24 cellular contexts compared by ENCODE assay signal in the genomic region with DNA sequence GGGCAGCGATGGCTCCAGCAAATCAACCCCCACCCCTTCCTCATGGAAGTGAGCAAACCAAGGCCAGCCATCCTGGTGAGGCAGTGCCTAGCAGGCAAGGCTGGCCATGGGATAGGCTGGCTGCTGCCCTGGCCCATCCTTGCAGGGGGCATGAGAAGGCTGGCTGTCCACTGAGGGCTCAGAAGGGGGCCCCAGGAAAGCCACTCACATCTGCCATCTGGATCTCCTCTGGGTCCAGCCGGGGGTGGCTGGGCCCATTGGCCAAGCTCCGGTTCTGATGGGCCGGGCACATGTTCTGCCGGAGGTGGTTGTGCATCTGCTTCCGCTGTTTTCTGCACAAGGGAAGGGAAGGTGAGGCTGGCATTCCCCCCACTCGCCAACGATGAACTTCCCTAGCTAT. TPM values are rescaled to one million over a fixed set of nuclear protein-coding genes. Genes with fewer than 3 reads are reported as not detected.
"Had no signal": no experiment of that assay in that cellular context is flagged by ENCODE, and none has a peak within 500 bp of the region (broad histone marks: within the 10 kb centered on the region; RNA-seq: fewer than 3 reads in every experiment).

No MANE protein-coding gene starts in this region.

- H3K9me3 Mint-ChIP-seq: memory B cell; mesothelial cell of epicardium; nephron; stimulated activated effector memory CD8-positive, alpha-beta T cell treated with anti-CD3 and anti-CD28 coated beads, Interleukin-12 subunit alpha, Interleukin-12 subunit beta, amount 100 ng/mL, for 72 hours; type B pancreatic cell had no signal

- ATAC-seq: gastrocnemius medialis; heart right ventricle; left lobe of liver; lower lobe of right lung; right cardiac atrium; stimulated activated effector memory CD8-positive, alpha-beta T cell treated with anti-CD3 and anti-CD28 coated beads, Interleukin-12 subunit alpha, Interleukin-12 subunit beta, amount 100 ng/mL, for 72 hours; stimulated activated naive CD8-positive, alpha-beta T cell treated with anti-CD3 and anti-CD28 coated beads, Interleukin-15, Interleukin-2, amounts not matched to agents 100 U/mL and 50 U/mL, for 24 hours had no signal

- H3K27ac ChIP-seq: dorsolateral prefrontal cortex, esophagus muscularis mucosa, gastrocnemius medialis, heart right ventricle, lower lobe of right lung, suprapubic skin, thyroid gland, uterus had no signal

- H3K27me3 Mint-ChIP-seq: memory B cell had no signal

- H3K4me3 Mint-ChIP-seq: memory B cell; mesothelial cell of epicardium; nephron; stimulated activated effector memory CD8-positive, alpha-beta T cell treated with anti-CD3 and anti-CD28 coated beads, Interleukin-12 subunit alpha, Interleukin-12 subunit beta, amount 100 ng/mL, for 72 hours; type B pancreatic cell had no signal

- H3K27ac Mint-ChIP-seq: memory B cell, mesothelial cell of epicardium, nephron, type B pancreatic cell had no signal

- H3K4me3 ChIP-seq: dorsolateral prefrontal cortex, esophagus muscularis mucosa, gastrocnemius medialis, heart right ventricle, lower lobe of right lung, smooth muscle cell, suprapubic skin, thyroid gland, uterus had no signal

- H3K36me3 ChIP-seq: lower lobe of right lung, thyroid gland, uterus had no signal

- H3K4me2 ChIP-seq: smooth muscle cell had no signal

- H3K4me1 Mint-ChIP-seq: nephron had no signal

- H3K36me3 Mint-ChIP-seq: memory B cell, mesothelial cell of epicardium, type B pancreatic cell had no signal

- H3K9me3 ChIP-seq: esophagus muscularis mucosa, gastrocnemius medialis, heart right ventricle, lower lobe of right lung, suprapubic skin, thyroid gland, uterus had no signal

- DNase-seq: cortex of kidney; effector memory CD4-positive, alpha-beta T cell; heart right ventricle; hypothalamus; lower lobe of right lung; right cardiac atrium; stimulated activated CD4-positive, alpha-beta T cell treated with anti-CD3 and anti-CD28 coated beads, Interleukin-4, amount 100 ng/mL, for 1 hour; stimulated activated CD8-positive, alpha-beta memory T cell treated with anti-CD3 and anti-CD28 coated beads, Interleukin-4, amount 100 ng/mL, for 48 hours; stimulated activated naive CD8-positive, alpha-beta T cell treated with anti-CD3 and anti-CD28 coated beads, Interleukin-15, Interleukin-2, amounts not matched to agents 100 U/mL and 50 U/mL, for 24 hours; thyroid gland; uterus had no signal

- H3K4me1 ChIP-seq: suprapubic skin had no signal

- H3K27me3 ChIP-seq: dorsolateral prefrontal cortex, esophagus muscularis mucosa, gastrocnemius medialis, suprapubic skin, thyroid gland, uterus had no signal

RNA-seq across cellular contexts. Expression of a gene that starts 57.1 kb away (rescaled TPM):
- total RNA-seq: fibroblast of villous mesenchyme, lower lobe of right lung, myocyte had no signal
